ENCODE assay signal across 6 cellular contexts in genomic region chr2:67856866-67857265, GRCh38.
"Had no signal": no experiment of that assay in that cellular context is flagged by ENCODE, and none has a peak within 500 bp of the region (broad histone marks: within the 10 kb centered on the region; RNA-seq: fewer than 3 reads in every experiment).

No MANE protein-coding gene starts in this region.

- H3K4me2 ChIP-seq: GM23338, KMS-11 had no signal

- H3K4me3 ChIP-seq: GM23338 had no signal

- H3K27ac Mint-ChIP-seq: GM23338, H9, IgD-negative memory B cell had no signal

- ATAC-seq: GM23338 had no signal

- H2AFZ ChIP-seq: GM23338 had no signal

- H3K9me3 Mint-ChIP-seq: GM23338, H9, IgD-negative memory B cell had no signal

- H3K9ac ChIP-seq: KMS-11 had no signal

- DNase-seq: H9, HCEC 1CT, KBM-7 had no signal

- H3K4me3 Mint-ChIP-seq: GM23338, H9, IgD-negative memory B cell had no signal

- H3K36me3 Mint-ChIP-seq: IgD-negative memory B cell had no signal

- H3K27ac ChIP-seq: KMS-11 had no signal

- H3K4me1 Mint-ChIP-seq: IgD-negative memory B cell had no signal
